ENCODE assay signal across 5 cellular contexts in the genomic region with DNA sequence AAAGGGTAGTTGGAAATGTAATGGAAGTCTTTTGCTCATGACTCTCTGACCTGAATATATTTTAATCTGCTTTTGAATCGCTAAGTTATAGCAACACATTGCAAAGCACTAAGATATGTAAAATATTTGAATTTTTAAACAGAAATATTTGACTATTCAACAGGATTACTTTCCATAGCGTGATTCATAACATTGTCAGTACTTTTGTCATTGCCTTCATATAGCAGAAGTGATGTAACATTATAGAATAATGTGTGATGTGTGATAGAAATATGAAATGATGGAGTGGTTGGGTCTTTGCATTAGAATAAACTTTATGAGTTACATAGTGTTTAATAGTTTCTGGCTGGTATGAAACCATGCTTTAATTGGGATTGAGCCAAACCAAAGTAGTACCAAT.
"Had no signal": no experiment of that assay in that cellular context is flagged by ENCODE, and none has a peak within 500 bp of the region (broad histone marks: within the 10 kb centered on the region; RNA-seq: fewer than 3 reads in every experiment).

No MANE protein-coding gene starts in this region.

- DNase-seq: GM23248, GOT3, H7, KBM-7 had no signal

- ATAC-seq: HepG2 had no signal

- FAIRE-seq: HepG2 had no signal
